Comparison of ENCODE assay signal across 19 cellular contexts in the genomic region with DNA sequence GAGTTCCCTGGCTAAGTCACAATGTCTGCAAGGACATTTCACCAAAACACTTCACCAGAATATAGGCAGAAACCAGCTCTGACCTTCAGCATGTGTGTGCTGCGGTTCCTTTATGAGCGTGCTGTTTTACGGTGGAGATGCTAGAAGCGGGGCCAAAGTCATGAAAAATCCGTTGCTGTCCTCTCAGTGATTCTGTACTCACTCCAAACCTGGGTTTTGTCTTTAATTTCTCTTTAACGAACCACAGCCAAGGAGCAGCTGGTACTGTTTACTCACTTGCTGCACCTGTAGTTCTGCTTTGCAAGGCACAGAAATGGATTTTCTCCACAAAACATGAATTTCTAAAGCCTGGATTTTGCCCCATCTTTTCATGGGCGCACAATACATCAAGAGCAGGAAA.
"Had no signal": no experiment of that assay in that cellular context is flagged by ENCODE, and none has a peak within 500 bp of the region (broad histone marks: within the 10 kb centered on the region; RNA-seq: fewer than 3 reads in every experiment).

No MANE protein-coding gene starts in this region.

- H3K36me3 ChIP-seq: heart right ventricle, right lobe of liver, upper lobe of left lung had no signal

- H3K4me3 ChIP-seq: heart right ventricle, psoas muscle, right lobe of liver, upper lobe of left lung had no signal

- H3K9me3 Mint-ChIP-seq: activated CD4-positive, alpha-beta memory T cell treated with anti-CD3 and anti-CD28 coated beads for 36 hours; activated naive CD8-positive, alpha-beta T cell treated with anti-CD3 and anti-CD28 coated beads, Interleukin-2, amount 10 ng/mL, durations not matched to agents 7 days and 5 days; nephron; stimulated activated naive B cell treated with anti-CD40 and anti-IgM and Interleukin-4, amounts not matched to agents 10 μg/mL and 1 μg/mL and 100 μg/mL, for 72 hours had no signal

- H3K9me3 ChIP-seq: heart right ventricle, psoas muscle, right lobe of liver, upper lobe of left lung had no signal

- H3K4me1 Mint-ChIP-seq: activated naive CD8-positive, alpha-beta T cell treated with anti-CD3 and anti-CD28 coated beads, Interleukin-2, amount 10 ng/mL, durations not matched to agents 7 days and 5 days; stimulated activated naive B cell treated with anti-CD40 and anti-IgM and Interleukin-4, amounts not matched to agents 10 μg/mL and 1 μg/mL and 100 μg/mL, for 72 hours had no signal

- DNase-seq: activated CD4-positive, alpha-beta memory T cell treated with anti-CD3 and anti-CD28 coated beads for 36 hours; activated gamma-delta T cell treated with Interleukin-2 at 50 U/mL for 16 hours; activated naive CD8-positive, alpha-beta T cell treated with anti-CD3 and anti-CD28 coated beads, Interleukin-2, amount 10 ng/mL, durations not matched to agents 7 days and 5 days; activated T-cell treated with anti-CD3 and anti-CD28 coated beads, Interleukin-2, amount 50 U/mL, for 48 hours; aorta; foreskin melanocyte; heart right ventricle; left ventricle myocardium superior; mesendoderm; psoas muscle; right lobe of liver; stimulated activated CD4-positive, alpha-beta T cell treated with anti-CD3 and anti-CD28 coated beads, Interleukin-2, amount 100 ng/mL, for 24 hours; stimulated activated naive B cell treated with anti-CD40 and anti-IgM and Interleukin-4, amounts not matched to agents 10 μg/mL and 1 μg/mL and 100 μg/mL, for 72 hours; T-helper 9 cell; upper lobe of left lung had no signal

- H3K4me3 Mint-ChIP-seq: activated CD4-positive, alpha-beta memory T cell treated with anti-CD3 and anti-CD28 coated beads for 36 hours; activated naive CD8-positive, alpha-beta T cell treated with anti-CD3 and anti-CD28 coated beads, Interleukin-2, amount 10 ng/mL, durations not matched to agents 7 days and 5 days; nephron; stimulated activated naive B cell treated with anti-CD40 and anti-IgM and Interleukin-4, amounts not matched to agents 10 μg/mL and 1 μg/mL and 100 μg/mL, for 72 hours had no signal

- H3K27me3 Mint-ChIP-seq: activated CD4-positive, alpha-beta memory T cell treated with anti-CD3 and anti-CD28 coated beads for 36 hours; activated naive CD8-positive, alpha-beta T cell treated with anti-CD3 and anti-CD28 coated beads, Interleukin-2, amount 10 ng/mL, durations not matched to agents 7 days and 5 days; stimulated activated naive B cell treated with anti-CD40 and anti-IgM and Interleukin-4, amounts not matched to agents 10 μg/mL and 1 μg/mL and 100 μg/mL, for 72 hours had no signal

- H3K27ac Mint-ChIP-seq: activated CD4-positive, alpha-beta memory T cell treated with anti-CD3 and anti-CD28 coated beads for 36 hours; activated naive CD8-positive, alpha-beta T cell treated with anti-CD3 and anti-CD28 coated beads, Interleukin-2, amount 10 ng/mL, durations not matched to agents 7 days and 5 days; nephron; stimulated activated naive B cell treated with anti-CD40 and anti-IgM and Interleukin-4, amounts not matched to agents 10 μg/mL and 1 μg/mL and 100 μg/mL, for 72 hours had no signal

- H3K4me1 ChIP-seq: heart right ventricle, right lobe of liver had no signal

- H3K27ac ChIP-seq: heart right ventricle, psoas muscle, right lobe of liver, upper lobe of left lung, VCaP had no signal

- FAIRE-seq: endothelial cell of umbilical vein, keratinocyte had no signal

- H3K36me3 Mint-ChIP-seq: activated CD4-positive, alpha-beta memory T cell treated with anti-CD3 and anti-CD28 coated beads for 36 hours; activated naive CD8-positive, alpha-beta T cell treated with anti-CD3 and anti-CD28 coated beads, Interleukin-2, amount 10 ng/mL, durations not matched to agents 7 days and 5 days; stimulated activated naive B cell treated with anti-CD40 and anti-IgM and Interleukin-4, amounts not matched to agents 10 μg/mL and 1 μg/mL and 100 μg/mL, for 72 hours had no signal

- H3K27me3 ChIP-seq: heart right ventricle, right lobe of liver, upper lobe of left lung had no signal
